In the genomic region with DNA sequence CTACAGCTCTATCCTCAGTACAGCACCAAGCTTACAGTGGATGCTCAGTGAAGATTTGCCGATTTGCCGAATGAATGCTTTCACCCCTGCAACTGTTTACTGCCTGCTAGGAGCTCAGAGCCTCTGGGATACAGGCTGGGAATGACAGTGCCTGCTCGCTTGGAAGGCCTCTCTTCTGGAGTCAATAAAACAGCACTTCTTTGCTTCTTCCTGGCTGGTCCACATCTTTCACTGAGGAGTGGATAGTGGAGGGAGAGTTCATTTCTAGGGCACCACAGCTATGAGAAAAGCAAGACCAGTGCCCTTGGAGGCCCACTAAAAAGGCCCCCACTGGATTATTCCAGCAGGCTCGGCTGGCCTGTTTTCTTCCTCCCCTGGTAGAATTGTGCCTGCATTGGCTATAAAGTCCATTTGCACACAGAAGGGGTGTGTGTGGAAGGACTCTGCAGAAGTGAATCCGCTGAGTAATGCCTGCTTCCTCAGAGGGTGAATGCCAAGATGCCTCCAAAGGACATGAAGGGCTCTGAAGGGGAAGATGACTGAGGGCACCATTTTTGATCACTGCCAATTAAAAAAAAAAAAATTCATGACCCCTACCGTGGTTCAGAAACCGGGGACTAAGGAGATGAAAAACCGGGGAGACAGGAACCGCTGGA, we compare ENCODE assay signal across 1 cellular context.
A peak's percentile ranks its signal among the peaks of the same experiment; 100 is the strongest.
TF ChIP-seq lines count a peak whose summit lies in the region.

No MANE protein-coding gene starts in this region.

TF ChIP-seq in HepG2, 621 proteins besides CTCF, POLR2A, EP300 and RAD21 (continued from another document and continues in another):
- TF ChIP-seq, protein P1, sequence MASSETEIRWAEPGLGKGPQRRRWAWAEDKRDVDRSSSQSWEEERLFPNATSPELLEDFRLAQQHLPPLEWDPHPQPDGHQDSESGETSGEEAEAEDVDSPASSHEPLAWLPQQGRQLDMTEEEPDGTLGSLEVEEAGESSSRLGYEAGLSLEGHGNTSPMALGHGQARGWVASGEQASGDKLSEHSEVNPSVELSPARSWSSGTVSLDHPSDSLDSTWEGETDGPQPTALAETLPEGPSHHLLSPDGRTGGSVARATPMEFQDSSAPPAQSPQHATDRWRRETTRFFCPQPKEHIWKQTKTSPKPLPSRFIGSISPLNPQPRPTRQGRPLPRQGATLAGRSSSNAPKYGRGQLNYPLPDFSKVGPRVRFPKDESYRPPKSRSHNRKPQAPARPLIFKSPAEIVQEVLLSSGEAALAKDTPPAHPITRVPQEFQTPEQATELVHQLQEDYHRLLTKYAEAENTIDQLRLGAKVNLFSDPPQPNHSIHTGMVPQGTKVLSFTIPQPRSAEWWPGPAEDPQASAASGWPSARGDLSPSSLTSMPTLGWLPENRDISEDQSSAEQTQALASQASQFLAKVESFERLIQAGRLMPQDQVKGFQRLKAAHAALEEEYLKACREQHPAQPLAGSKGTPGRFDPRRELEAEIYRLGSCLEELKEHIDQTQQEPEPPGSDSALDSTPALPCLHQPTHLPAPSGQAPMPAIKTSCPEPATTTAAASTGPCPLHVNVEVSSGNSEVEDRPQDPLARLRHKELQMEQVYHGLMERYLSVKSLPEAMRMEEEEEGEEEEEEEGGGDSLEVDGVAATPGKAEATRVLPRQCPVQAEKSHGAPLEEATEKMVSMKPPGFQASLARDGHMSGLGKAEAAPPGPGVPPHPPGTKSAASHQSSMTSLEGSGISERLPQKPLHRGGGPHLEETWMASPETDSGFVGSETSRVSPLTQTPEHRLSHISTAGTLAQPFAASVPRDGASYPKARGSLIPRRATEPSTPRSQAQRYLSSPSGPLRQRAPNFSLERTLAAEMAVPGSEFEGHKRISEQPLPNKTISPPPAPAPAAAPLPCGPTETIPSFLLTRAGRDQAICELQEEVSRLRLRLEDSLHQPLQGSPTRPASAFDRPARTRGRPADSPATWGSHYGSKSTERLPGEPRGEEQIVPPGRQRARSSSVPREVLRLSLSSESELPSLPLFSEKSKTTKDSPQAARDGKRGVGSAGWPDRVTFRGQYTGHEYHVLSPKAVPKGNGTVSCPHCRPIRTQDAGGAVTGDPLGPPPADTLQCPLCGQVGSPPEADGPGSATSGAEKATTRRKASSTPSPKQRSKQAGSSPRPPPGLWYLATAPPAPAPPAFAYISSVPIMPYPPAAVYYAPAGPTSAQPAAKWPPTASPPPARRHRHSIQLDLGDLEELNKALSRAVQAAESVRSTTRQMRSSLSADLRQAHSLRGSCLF (CRISPR knock-in tag; IDR thresholded peaks at IDR 0.05; ENCODE audit: borderline replicate concordance): 0 out of 2 replicates have a peak, but pooled peaks have one; percentile 55
- TF ChIP-seq, protein P2, sequence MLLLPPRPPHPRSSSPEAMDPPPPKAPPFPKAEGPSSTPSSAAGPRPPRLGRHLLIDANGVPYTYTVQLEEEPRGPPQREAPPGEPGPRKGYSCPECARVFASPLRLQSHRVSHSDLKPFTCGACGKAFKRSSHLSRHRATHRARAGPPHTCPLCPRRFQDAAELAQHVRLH (CRISPR knock-in tag; IDR thresholded peaks at IDR 0.05; ENCODE audit: borderline replicate concordance, low read depth): no peak
- TF ChIP-seq ZNF205 (CRISPR knock-in tag; IDR thresholded peaks at IDR 0.05) (0 out of 2 replicates have a peak, but pooled peaks have one; percentile 28), ZC3H4 (CRISPR knock-in tag; IDR thresholded peaks at IDR 0.05; ENCODE audit: borderline replicate concordance) (no peak), PHB2 (IDR thresholded peaks at IDR 0.05; ENCODE audit: partially characterized antibody) (no peak), ZNF547 (CRISPR knock-in tag; IDR thresholded peaks at IDR 0.05) (no peak), ARNT (IDR thresholded peaks at IDR 0.05) (no peak), ZNF143 (CRISPR knock-in tag; IDR thresholded peaks at IDR 0.05) (no peak; the same call in 1 of the 2 replicates), ZNF501 (CRISPR knock-in tag; IDR thresholded peaks at IDR 0.05) (peak; percentile 60), GATAD2A (CRISPR knock-in tag; IDR thresholded peaks at IDR 0.05) (peak; percentile 17; the same call in 1 of the 2 replicates), ZNF556 (CRISPR knock-in tag; IDR thresholded peaks at IDR 0.05; ENCODE audit: borderline replicate concordance) (0 out of 2 replicates have a peak, but pooled peaks have one; percentile 15), NKX3-1 (CRISPR knock-in tag; IDR thresholded peaks at IDR 0.05) (no peak), RFXAP (CRISPR knock-in tag; IDR thresholded peaks at IDR 0.05; ENCODE audit: borderline replicate concordance) (peak; percentile 46; the same call in 1 of the 2 replicates), ZBTB38 (CRISPR knock-in tag; IDR thresholded peaks at IDR 0.05) (no peak), MTF1 (CRISPR knock-in tag; IDR thresholded peaks at IDR 0.05) (no peak), MXD4 (CRISPR knock-in tag; IDR thresholded peaks at IDR 0.05) (0 out of 2 replicates have a peak, but pooled peaks have one; percentile 22), ZNF652 (CRISPR knock-in tag; IDR thresholded peaks at IDR 0.05; ENCODE audit: borderline replicate concordance, low read depth) (no peak), MIXL1 (CRISPR knock-in tag; IDR thresholded peaks at IDR 0.05) (0 out of 2 replicates have a peak, but pooled peaks have one; percentile 9)
- TF ChIP-seq, protein P3, sequence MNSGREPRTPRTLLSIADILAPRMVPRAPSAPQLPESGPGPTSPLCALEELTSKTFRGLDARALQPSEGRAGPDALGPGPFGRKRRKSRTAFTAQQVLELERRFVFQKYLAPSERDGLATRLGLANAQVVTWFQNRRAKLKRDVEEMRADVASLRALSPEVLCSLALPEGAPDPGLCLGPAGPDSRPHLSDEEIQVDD (CRISPR knock-in tag; IDR thresholded peaks at IDR 0.05; ENCODE audit: borderline replicate concordance): 0 out of 2 replicates have a peak, but pooled peaks have one; percentile 48
- TF ChIP-seq, protein P4, sequence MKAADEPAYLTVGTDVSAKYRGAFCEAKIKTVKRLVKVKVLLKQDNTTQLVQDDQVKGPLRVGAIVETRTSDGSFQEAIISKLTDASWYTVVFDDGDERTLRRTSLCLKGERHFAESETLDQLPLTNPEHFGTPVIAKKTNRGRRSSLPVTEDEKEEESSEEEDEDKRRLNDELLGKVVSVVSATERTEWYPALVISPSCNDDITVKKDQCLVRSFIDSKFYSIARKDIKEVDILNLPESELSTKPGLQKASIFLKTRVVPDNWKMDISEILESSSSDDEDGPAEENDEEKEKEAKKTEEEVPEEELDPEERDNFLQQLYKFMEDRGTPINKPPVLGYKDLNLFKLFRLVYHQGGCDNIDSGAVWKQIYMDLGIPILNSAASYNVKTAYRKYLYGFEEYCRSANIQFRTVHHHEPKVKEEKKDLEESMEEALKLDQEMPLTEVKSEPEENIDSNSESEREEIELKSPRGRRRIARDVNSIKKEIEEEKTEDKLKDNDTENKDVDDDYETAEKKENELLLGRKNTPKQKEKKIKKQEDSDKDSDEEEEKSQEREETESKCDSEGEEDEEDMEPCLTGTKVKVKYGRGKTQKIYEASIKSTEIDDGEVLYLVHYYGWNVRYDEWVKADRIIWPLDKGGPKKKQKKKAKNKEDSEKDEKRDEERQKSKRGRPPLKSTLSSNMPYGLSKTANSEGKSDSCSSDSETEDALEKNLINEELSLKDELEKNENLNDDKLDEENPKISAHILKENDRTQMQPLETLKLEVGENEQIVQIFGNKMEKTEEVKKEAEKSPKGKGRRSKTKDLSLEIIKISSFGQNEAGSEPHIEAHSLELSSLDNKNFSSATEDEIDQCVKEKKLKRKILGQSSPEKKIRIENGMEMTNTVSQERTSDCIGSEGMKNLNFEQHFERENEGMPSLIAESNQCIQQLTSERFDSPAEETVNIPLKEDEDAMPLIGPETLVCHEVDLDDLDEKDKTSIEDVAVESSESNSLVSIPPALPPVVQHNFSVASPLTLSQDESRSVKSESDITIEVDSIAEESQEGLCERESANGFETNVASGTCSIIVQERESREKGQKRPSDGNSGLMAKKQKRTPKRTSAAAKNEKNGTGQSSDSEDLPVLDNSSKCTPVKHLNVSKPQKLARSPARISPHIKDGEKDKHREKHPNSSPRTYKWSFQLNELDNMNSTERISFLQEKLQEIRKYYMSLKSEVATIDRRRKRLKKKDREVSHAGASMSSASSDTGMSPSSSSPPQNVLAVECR (CRISPR knock-in tag; IDR thresholded peaks at IDR 0.05; ENCODE audit: borderline replicate concordance): peak; percentile 50; the same call in 1 of the 2 replicates
- TF ChIP-seq, protein P5, sequence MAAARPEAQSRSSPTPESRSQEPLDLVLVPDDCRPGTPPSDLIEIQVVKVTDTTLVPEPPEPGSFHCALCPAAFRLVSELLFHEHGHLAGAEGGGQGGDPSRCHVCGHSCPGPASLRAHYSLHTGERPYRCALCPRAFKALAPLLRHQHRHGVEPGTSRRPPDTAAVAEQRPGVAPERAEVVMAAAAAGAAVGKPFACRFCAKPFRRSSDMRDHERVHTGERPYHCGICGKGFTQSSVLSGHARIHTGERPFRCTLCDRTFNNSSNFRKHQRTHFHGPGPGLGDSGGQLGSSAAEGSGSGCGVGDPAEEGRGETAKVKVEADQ (CRISPR knock-in tag; IDR thresholded peaks at IDR 0.05; ENCODE audit: borderline replicate concordance): no peak
- TF ChIP-seq, protein P6, sequence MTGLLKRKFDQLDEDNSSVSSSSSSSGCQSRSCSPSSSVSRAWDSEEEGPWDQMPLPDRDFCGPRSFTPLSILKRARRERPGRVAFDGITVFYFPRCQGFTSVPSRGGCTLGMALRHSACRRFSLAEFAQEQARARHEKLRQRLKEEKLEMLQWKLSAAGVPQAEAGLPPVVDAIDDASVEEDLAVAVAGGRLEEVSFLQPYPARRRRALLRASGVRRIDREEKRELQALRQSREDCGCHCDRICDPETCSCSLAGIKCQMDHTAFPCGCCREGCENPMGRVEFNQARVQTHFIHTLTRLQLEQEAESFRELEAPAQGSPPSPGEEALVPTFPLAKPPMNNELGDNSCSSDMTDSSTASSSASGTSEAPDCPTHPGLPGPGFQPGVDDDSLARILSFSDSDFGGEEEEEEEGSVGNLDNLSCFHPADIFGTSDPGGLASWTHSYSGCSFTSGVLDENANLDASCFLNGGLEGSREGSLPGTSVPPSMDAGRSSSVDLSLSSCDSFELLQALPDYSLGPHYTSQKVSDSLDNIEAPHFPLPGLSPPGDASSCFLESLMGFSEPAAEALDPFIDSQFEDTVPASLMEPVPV (CRISPR knock-in tag; IDR thresholded peaks at IDR 0.05): no peak
- TF ChIP-seq, protein P7, sequence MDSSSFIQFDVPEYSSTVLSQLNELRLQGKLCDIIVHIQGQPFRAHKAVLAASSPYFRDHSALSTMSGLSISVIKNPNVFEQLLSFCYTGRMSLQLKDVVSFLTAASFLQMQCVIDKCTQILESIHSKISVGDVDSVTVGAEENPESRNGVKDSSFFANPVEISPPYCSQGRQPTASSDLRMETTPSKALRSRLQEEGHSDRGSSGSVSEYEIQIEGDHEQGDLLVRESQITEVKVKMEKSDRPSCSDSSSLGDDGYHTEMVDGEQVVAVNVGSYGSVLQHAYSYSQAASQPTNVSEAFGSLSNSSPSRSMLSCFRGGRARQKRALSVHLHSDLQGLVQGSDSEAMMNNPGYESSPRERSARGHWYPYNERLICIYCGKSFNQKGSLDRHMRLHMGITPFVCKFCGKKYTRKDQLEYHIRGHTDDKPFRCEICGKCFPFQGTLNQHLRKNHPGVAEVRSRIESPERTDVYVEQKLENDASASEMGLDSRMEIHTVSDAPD (CRISPR knock-in tag; IDR thresholded peaks at IDR 0.05): no peak
- TF ChIP-seq, protein P8, sequence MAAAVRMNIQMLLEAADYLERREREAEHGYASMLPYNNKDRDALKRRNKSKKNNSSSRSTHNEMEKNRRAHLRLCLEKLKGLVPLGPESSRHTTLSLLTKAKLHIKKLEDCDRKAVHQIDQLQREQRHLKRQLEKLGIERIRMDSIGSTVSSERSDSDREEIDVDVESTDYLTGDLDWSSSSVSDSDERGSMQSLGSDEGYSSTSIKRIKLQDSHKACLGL (CRISPR knock-in tag; IDR thresholded peaks at IDR 0.05): no peak
- TF ChIP-seq, protein P9, sequence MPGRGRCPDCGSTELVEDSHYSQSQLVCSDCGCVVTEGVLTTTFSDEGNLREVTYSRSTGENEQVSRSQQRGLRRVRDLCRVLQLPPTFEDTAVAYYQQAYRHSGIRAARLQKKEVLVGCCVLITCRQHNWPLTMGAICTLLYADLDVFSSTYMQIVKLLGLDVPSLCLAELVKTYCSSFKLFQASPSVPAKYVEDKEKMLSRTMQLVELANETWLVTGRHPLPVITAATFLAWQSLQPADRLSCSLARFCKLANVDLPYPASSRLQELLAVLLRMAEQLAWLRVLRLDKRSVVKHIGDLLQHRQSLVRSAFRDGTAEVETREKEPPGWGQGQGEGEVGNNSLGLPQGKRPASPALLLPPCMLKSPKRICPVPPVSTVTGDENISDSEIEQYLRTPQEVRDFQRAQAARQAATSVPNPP (CRISPR knock-in tag; IDR thresholded peaks at IDR 0.05): 0 out of 2 replicates have a peak, but pooled peaks have one; percentile 53
- TF ChIP-seq, protein P10, sequence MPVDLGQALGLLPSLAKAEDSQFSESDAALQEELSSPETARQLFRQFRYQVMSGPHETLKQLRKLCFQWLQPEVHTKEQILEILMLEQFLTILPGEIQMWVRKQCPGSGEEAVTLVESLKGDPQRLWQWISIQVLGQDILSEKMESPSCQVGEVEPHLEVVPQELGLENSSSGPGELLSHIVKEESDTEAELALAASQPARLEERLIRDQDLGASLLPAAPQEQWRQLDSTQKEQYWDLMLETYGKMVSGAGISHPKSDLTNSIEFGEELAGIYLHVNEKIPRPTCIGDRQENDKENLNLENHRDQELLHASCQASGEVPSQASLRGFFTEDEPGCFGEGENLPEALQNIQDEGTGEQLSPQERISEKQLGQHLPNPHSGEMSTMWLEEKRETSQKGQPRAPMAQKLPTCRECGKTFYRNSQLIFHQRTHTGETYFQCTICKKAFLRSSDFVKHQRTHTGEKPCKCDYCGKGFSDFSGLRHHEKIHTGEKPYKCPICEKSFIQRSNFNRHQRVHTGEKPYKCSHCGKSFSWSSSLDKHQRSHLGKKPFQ (CRISPR knock-in tag; IDR thresholded peaks at IDR 0.05; ENCODE audit: insufficient replicate concordance): no peak
- TF ChIP-seq, protein P11, sequence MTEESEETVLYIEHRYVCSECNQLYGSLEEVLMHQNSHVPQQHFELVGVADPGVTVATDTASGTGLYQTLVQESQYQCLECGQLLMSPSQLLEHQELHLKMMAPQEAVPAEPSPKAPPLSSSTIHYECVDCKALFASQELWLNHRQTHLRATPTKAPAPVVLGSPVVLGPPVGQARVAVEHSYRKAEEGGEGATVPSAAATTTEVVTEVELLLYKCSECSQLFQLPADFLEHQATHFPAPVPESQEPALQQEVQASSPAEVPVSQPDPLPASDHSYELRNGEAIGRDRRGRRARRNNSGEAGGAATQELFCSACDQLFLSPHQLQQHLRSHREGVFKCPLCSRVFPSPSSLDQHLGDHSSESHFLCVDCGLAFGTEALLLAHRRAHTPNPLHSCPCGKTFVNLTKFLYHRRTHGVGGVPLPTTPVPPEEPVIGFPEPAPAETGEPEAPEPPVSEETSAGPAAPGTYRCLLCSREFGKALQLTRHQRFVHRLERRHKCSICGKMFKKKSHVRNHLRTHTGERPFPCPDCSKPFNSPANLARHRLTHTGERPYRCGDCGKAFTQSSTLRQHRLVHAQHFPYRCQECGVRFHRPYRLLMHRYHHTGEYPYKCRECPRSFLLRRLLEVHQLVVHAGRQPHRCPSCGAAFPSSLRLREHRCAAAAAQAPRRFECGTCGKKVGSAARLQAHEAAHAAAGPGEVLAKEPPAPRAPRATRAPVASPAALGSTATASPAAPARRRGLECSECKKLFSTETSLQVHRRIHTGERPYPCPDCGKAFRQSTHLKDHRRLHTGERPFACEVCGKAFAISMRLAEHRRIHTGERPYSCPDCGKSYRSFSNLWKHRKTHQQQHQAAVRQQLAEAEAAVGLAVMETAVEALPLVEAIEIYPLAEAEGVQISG (CRISPR knock-in tag; IDR thresholded peaks at IDR 0.05): 0 out of 2 replicates have a peak, but pooled peaks have one; percentile 13
- TF ChIP-seq, protein P12, sequence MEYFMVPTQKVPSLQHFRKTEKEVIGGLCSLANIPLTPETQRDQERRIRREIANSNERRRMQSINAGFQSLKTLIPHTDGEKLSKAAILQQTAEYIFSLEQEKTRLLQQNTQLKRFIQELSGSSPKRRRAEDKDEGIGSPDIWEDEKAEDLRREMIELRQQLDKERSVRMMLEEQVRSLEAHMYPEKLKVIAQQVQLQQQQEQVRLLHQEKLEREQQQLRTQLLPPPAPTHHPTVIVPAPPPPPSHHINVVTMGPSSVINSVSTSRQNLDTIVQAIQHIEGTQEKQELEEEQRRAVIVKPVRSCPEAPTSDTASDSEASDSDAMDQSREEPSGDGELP (IDR thresholded peaks at IDR 0.05; ENCODE audit: borderline replicate concordance, low read depth): no peak
